Comparison of ENCODE assay signal across 14 cellular contexts in genomic region chr10:46420002-46420401, GRCh38. TPM values are rescaled to one million over a fixed set of nuclear protein-coding genes. Genes with fewer than 3 reads are reported as not detected.
DNase-seq lines count a peak whose midpoint lies in the region; ATAC-seq, FAIRE-seq and TF ChIP-seq lines count a peak whose summit lies in the region.
"Not testable (repeated sequence)": the region's sequence is repeated elsewhere in the genome, so short reads cannot be mapped to it uniquely, and the experiment has no call there.
"Had no signal": no experiment of that assay in that cellular context is flagged by ENCODE, and none has a peak within 500 bp of the region (broad histone marks: within the 10 kb centered on the region; RNA-seq: fewer than 3 reads in every experiment).

No MANE protein-coding gene starts in this region.

- POLR2A ChIA-PET in A549 (lab: Yijun Ruan, JAX); K562 (lab: Yijun Ruan, JAX): not testable (repeated sequence)

- H3K4me1 ChIP-seq in A549; K562 (replicated peaks in 1 of 2; ENCODE audit: control insufficient read depth in 2 of 2, insufficient read depth in 2 of 2, low read length in 2 of 2); lung (ENCODE audit: control insufficient read depth in 2 of 2, insufficient read depth in 2 of 2, low read length in 2 of 2); aorta (ENCODE audit: control insufficient read depth in 1 of 2, insufficient read depth in 2 of 2, low read length in 2 of 2): not testable (repeated sequence)

- H2AFZ ChIP-seq in K562 (ENCODE audit: low read depth, low read length) = not testable (repeated sequence)

- not testable (repeated sequence) for TF ChIP-seq EP300 in A549 (IDR thresholded peaks at IDR 0.05); K562 (IDR thresholded peaks at IDR 0.05; ENCODE audit: low read length)

- H3K4me2 ChIP-seq in A549; K562 (ENCODE audit: insufficient read depth, low read length): not testable (repeated sequence)

- not testable (repeated sequence) for H4K20me1 ChIP-seq in K562 (replicated peaks; ENCODE audit: control insufficient read depth, insufficient read depth, low read length)

- not testable (repeated sequence) for H3K4me3 ChIP-seq in A549; K562; lung; aorta (ENCODE audit: low read length in 2 of 2)

- FAIRE-seq in A549 (lab: Jason Lieb, UNC) = not testable (repeated sequence)
- peak; percentile 32 for FAIRE-seq in K562 (lab: Jason Lieb, UNC)

- not testable (repeated sequence) for TF ChIP-seq RAD21 in A549 (conservative IDR thresholded peaks at IDR 0.05 in 1 of 2, IDR thresholded peaks at IDR 0.05 in 1 of 2); K562 (CRISPR knock-in tag; conservative IDR thresholded peaks at IDR 0.05 in 1 of 2, IDR thresholded peaks at IDR 0.05 in 1 of 2)

- CTCF ChIA-PET in A549 (lab: Yijun Ruan, JAX); K562 (lab: Yijun Ruan, JAX; ENCODE audit: low intra/inter-chr PET ratio): not testable (repeated sequence)

- not testable (repeated sequence) for H3K9ac ChIP-seq in K562 (ENCODE audit: insufficient read depth in 1 of 2, low read depth in 2 of 2, low read length in 2 of 2)

- not testable (repeated sequence) for TF ChIP-seq CTCF in A549 (IDR thresholded peaks at IDR 0.05); K562 (IDR thresholded peaks at IDR 0.05 in 2 of 3, conservative IDR thresholded peaks at IDR 0.05 in 1 of 3; ENCODE audit: insufficient read depth in 2 of 3, low read depth in 1 of 3, low read length in 3 of 3); lung (IDR thresholded peaks at IDR 0.05; ENCODE audit: control extremely low read depth, extremely low read depth)

- WGBS in A549 (ENCODE audit: missing lambda C conversion rate) = no CpG with 5 or more reads among the region's 10 CpGs
- no CpG with 5 or more reads among the region's 10 CpGs for WGBS in K562 (ENCODE audit: insufficient coverage, low coverage, missing lambda C conversion rate)
- no CpG with 5 or more reads among the region's 10 CpGs for WGBS in lung, 2 donors
- no CpG with 5 or more reads among the region's 10 CpGs for WGBS in aorta, 2 donors

- not testable (repeated sequence) for TF ChIP-seq POLR2A in A549 (IDR thresholded peaks at IDR 0.05; ENCODE audit: low read length); K562 (conservative IDR thresholded peaks at IDR 0.05)

- not testable (repeated sequence) for DNase-seq in A549 (ENCODE audit: low read depth in 1 of 2, low spot score in 1 of 2); K562 (ENCODE audit: extremely low read depth in 1 of 4, low spot score in 3 of 4); Right ventricle myocardium inferior (ENCODE audit: missing footprints); left cardiac atrium; left lobe of liver (ENCODE audit: low spot score); lung (ENCODE audit: low spot score); aorta

- not testable (repeated sequence) for H3K36me3 ChIP-seq in K562 (ENCODE audit: control insufficient read depth, insufficient read depth, low read length); lung (ENCODE audit: control insufficient read depth in 2 of 2, insufficient read depth in 2 of 2, low read length in 2 of 2); aorta (ENCODE audit: control insufficient read depth in 1 of 2, insufficient read depth in 2 of 2, low read length in 1 of 2)

- BruUV-seq in K562 (replicated peaks; lab: Mats Ljungman, UMichigan) = not testable (repeated sequence)

- not testable (repeated sequence) for H3K27me3 ChIP-seq in K562 (ENCODE audit: control insufficient read depth in 2 of 2, insufficient read depth in 2 of 2, low read length in 2 of 2); lung (ENCODE audit: control insufficient read depth, insufficient read depth); aorta (ENCODE audit: control insufficient read depth in 1 of 2, insufficient read depth in 2 of 2, low read length in 1 of 2)

- in situ Hi-C loops in K562 (cut with MboI) = not testable (repeated sequence)

- intact Hi-C loops in K562 (cut with micrococcal nuclease); Right ventricle myocardium inferior (cut with DNase I); left cardiac atrium (cut with DNase I); aorta (cut with DNase I): not testable (repeated sequence)

- ATAC-seq in A549 (peak; percentile 3 to 8; a peak in 3 of 6 replicates), K562 (peak; percentile 71), Right ventricle myocardium inferior (peak; percentile 49), left cardiac atrium (peak; percentile 71 to 96), left lobe of liver (peak; percentile 61), lung (ENCODE audit: insufficient read depth, low FRiP score) (peak; percentile 67), aorta (ENCODE audit: low FRiP score) (peak; percentile 78)

- not testable (repeated sequence) for H3K9me1 ChIP-seq in K562 (ENCODE audit: control insufficient read depth, insufficient read depth, low read length)

- H3K79me2 ChIP-seq in K562 (ENCODE audit: control insufficient read depth, insufficient read depth, low read length) = not testable (repeated sequence)

- H3K9me3 ChIP-seq in A549; K562 (replicated peaks; ENCODE audit: control insufficient read depth, insufficient read depth, low read depth, low read length); lung (ENCODE audit: control insufficient read depth in 2 of 2, insufficient read depth in 1 of 2, low read length in 1 of 2); aorta (ENCODE audit: control insufficient read depth, low read length): not testable (repeated sequence)

- not testable (repeated sequence) for H3K27ac ChIP-seq in A549; K562 (ENCODE audit: extremely low read depth, low read depth, low read length); lung (ENCODE audit: low read depth in 1 of 2, low read length in 1 of 2); aorta (ENCODE audit: low read depth in 1 of 2, low read length in 2 of 2)

RNA-seq across cellular contexts. Expression of gene ANXA8L1, which starts 44.4 kb away (rescaled TPM):
- polyA plus RNA-seq in A549 (2011; rRNA removed) = 31.8 and 33.7 TPM in 2 replicates
- 34.5 and 42.0 TPM in 2 replicates for polyA plus RNA-seq in A549 (2012; cell fraction: cytosol; rRNA removed)
- polyA plus RNA-seq in A549 (2012; cell fraction: nucleus; rRNA removed) = 67.8 and 88.3 TPM in 2 replicates
- 88.9 to 95.8 TPM (median 92.3 TPM) in 3 replicates for polyA plus RNA-seq in A549 (2017; fragmentation: RNase III; extraction: RNeasy Plus Mini Kit Qiagen cat#74134 plus additional on column Dnase treatment)
- polyA minus RNA-seq in A549 (2011; rRNA and poly(A)+ RNA removed) = 29.7 and 31.2 TPM in 2 replicates
- total RNA-seq in K562 (2011; cell fraction: chromatin; rRNA removed; ENCODE audit: low replicate concordance) = not detected in 2 replicates
- total RNA-seq in K562 (2011; cell fraction: nucleolus; rRNA removed) = not detected in 2 replicates
- not detected in 2 replicates for total RNA-seq in K562 (2011; cell fraction: nucleoplasm; rRNA removed)
- not detected in 2 replicates for total RNA-seq in K562 (2014; rRNA removed)
- total RNA-seq in K562 (2014; rRNA removed; fragmentation: Illumina TruSeq; extraction: Trizol) = not detected in 2 replicates
- total RNA-seq in K562 (2015; rRNA removed; fragmentation: Illumina TruSeq; extraction: Trizol) = not detected in 2 replicates
- not detected in 2 replicates for total RNA-seq in K562 (2021)
- polyA plus RNA-seq in K562 (2011; rRNA removed) = not detected in 2 replicates
- polyA plus RNA-seq in K562 (2011; cell fraction: cytosol; rRNA removed) = not detected in 2 replicates
- not detected in 2 replicates for polyA plus RNA-seq in K562 (2011; cell fraction: nucleus; rRNA removed)
- polyA plus RNA-seq in K562 (2012) = not detected in 2 replicates
- not detected in 2 replicates for polyA plus RNA-seq in K562 (2014; fragmentation: Illumina TruSeq; extraction: Trizol)
- not detected for polyA plus RNA-seq in K562 (2014; fragmentation: Nextera tagmentation; extraction: Ambion mirVana)
- not detected in 2 replicates for polyA plus RNA-seq in K562 (2014; rRNA removed)
- polyA minus RNA-seq in K562 (2011; rRNA and poly(A)+ RNA removed) = not detected in 2 replicates
- not detected in 2 replicates for polyA minus RNA-seq in K562 (2011; cell fraction: cytosol; rRNA and poly(A)+ RNA removed)
- polyA minus RNA-seq in K562 (2011; cell fraction: nucleus; rRNA and poly(A)+ RNA removed) = not detected in 2 replicates
- 0.68 TPM for total RNA-seq in Right ventricle myocardium inferior
- total RNA-seq in left cardiac atrium = 1 to 10 TPM; 2.4 to 5.1 TPM
- total RNA-seq in left lobe of liver = 0.86 TPM
- total RNA-seq in lung = 10 to 100 TPM; 12.0 to 18.9 TPM
- 10 to 100 TPM; 22.0 to 23.9 TPM for polyA plus RNA-seq in lung
- total RNA-seq in aorta = not detected
- polyA plus RNA-seq in aorta = under 1 TPM in 1 of 2 donors, not detected in 1; 0.13 TPM
- total RNA-seq: A673; CD4-positive, alpha-beta memory T cell; H4; HepG2 had no signal
- polyA plus RNA-seq: CD4-positive, alpha-beta memory T cell; HepG2 had no signal

RNA-seq across cellular contexts. Expression of gene NPY4R, which starts 45.8 kb away (rescaled TPM):
- polyA plus RNA-seq in A549 (2011; rRNA removed) (92.3 and 155 TPM in 2 replicates), A549 (2017; fragmentation: RNase III; extraction: RNeasy Plus Mini Kit Qiagen cat#74134 plus additional on column Dnase treatment) (71.6 to 79.6 TPM (median 76.1 TPM) in 3 replicates), K562 (2011; rRNA removed) (not detected in 2 replicates), K562 (2014; fragmentation: Illumina TruSeq; extraction: Trizol) (not detected in 2 replicates), K562 (2014; fragmentation: Nextera tagmentation; extraction: Ambion mirVana) (not detected), K562 (2014; rRNA removed) (not detected in 2 replicates), lung (under 1 TPM; 0.07 to 0.12 TPM), aorta (not detected)
- polyA plus RNA-seq in A549 (2012; cell fraction: cytosol; rRNA removed) = 184 and 202 TPM in 2 replicates
- 317 and 331 TPM in 2 replicates for polyA plus RNA-seq in A549 (2012; cell fraction: nucleus; rRNA removed)
- polyA minus RNA-seq in A549 (2011; rRNA and poly(A)+ RNA removed) = 433 and 504 TPM in 2 replicates
- not detected in 2 replicates for total RNA-seq in K562 (2011; cell fraction: chromatin; rRNA removed; ENCODE audit: low replicate concordance)
- total RNA-seq in K562 (2011; cell fraction: nucleolus; rRNA removed) = not detected in 2 replicates
- not detected in 2 replicates for total RNA-seq in K562 (2011; cell fraction: nucleoplasm; rRNA removed)
- total RNA-seq in K562 (2014; rRNA removed) (not detected in 2 replicates), K562 (2014; rRNA removed; fragmentation: Illumina TruSeq; extraction: Trizol) (not detected in 2 replicates), K562 (2015; rRNA removed; fragmentation: Illumina TruSeq; extraction: Trizol) (not detected in 2 replicates), K562 (2021) (not detected in 2 replicates), Right ventricle myocardium inferior (not detected), left cardiac atrium (under 1 TPM in 1 of 2 donors, not detected in 1; 0.58 TPM), left lobe of liver (not detected), lung (10 to 100 TPM in 1 of 2 donors, 1 to 10 TPM in 1; 2.6 to 11.6 TPM), aorta (not detected)
- not detected in 2 replicates for polyA plus RNA-seq in K562 (2011; cell fraction: cytosol; rRNA removed)
- polyA plus RNA-seq in K562 (2011; cell fraction: nucleus; rRNA removed) = not detected in 2 replicates
- polyA plus RNA-seq in K562 (2012) = not detected in 2 replicates
- not detected in 2 replicates for polyA minus RNA-seq in K562 (2011; rRNA and poly(A)+ RNA removed)
- not detected in 2 replicates for polyA minus RNA-seq in K562 (2011; cell fraction: cytosol; rRNA and poly(A)+ RNA removed)
- polyA minus RNA-seq in K562 (2011; cell fraction: nucleus; rRNA and poly(A)+ RNA removed) = not detected in 2 replicates
- total RNA-seq: A673; CD4-positive, alpha-beta memory T cell; Daoy; GM23248; H4; HepG2 had no signal
- polyA plus RNA-seq: CD14-positive monocyte; CD4-positive, alpha-beta memory T cell; GM23248; HepG2 had no signal

Comparison
In these comparisons a context has a peak if more than half of its experiments do, and no peak if none do; other contexts are left out.
1. ATAC-seq: peak in every context shown above with its lines; median percentile 84 in left cardiac atrium; 78 in aorta; 71 in K562; 67 in lung; 61 in left lobe of liver; 49 in Right ventricle myocardium inferior; 6 in A549.